ENCODE assay signal across 8 cellular contexts in the genomic region with DNA sequence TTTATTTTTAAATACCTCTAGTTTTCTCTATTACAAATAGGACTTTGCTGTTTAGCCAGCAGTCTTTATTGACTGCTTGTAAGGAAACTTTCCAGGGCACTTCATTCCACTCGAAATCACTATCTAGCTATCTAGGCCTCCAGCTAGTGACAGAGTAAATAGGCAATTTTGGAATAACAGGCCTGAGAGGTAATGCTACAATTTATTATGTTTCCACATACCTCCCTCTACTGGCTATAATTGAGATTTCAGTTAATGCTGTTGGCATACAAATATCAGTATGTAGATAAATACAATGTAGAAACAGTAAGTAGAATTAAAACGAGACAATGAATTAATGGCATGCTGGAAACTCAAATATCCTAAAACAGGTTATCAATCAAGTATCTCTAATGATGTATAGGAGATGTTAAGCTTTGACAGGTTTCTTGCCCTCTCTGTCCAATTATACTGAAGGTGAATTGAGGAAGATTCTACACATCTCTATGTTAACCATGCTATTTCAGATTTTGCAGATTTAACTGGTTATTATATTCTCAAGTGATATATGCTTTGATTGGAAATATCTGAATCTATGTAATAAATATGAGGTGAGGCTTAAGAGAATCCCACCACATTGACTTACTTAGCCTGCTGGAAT. TPM values are rescaled to one million over a fixed set of nuclear protein-coding genes. Genes with fewer than 3 reads are reported as not detected.
DNase-seq lines count a peak whose midpoint lies in the region; ATAC-seq and TF ChIP-seq lines count a peak whose summit lies in the region.

No MANE protein-coding gene starts in this region.

- intact Hi-C loops in PC-3 (cut with micrococcal nuclease): loop anchor here (1.0 to 10.0 kb wide), 5 partner anchors 31 to 245 kb away; a partner anchor contains a TSS

- H3F3A ChIP-seq in PC-3 (ENCODE audit: low read length, unreplicated experiment): peaks cover 5% of the 10 kb centered on the region

- TF ChIP-seq POLR2A in erythroblast (IDR thresholded peaks at IDR 0.05; ENCODE audit: low read length): no peak

- no peaks in the 10 kb centered on the region for H3K9me2 ChIP-seq in PC-3 (replicated peaks; ENCODE audit: low read length)

- peak overlapping the region; percentile 18; the same call in 1 of the 2 replicates for H3K9ac ChIP-seq in PC-3 (ENCODE audit: low read length)

- DNase-seq in NCI-H1436 (lab: John Stamatoyannopoulos, UW) (peak; percentile 43), NCI-H1436 treated with DMSO at 0.1 percent for 48 hours (lab: John Stamatoyannopoulos, UW) (no peak), PC-3 (peak; percentile 83), erythroblast (lab: John Stamatoyannopoulos, UW) (peak; percentile 47 to 63), omental fat pad (ENCODE audit: low spot score) (no peak)
- DNase-seq in stimulated activated CD4-positive, alpha-beta T cell treated with anti-CD3 and anti-CD28 coated beads, Interleukin-15, amount 100 ng/mL, for 24 hours: no peak

- TF ChIP-seq CTCF in PC-3 (conservative IDR thresholded peaks at IDR 0.05; ENCODE audit: low read depth, low read length): peak; percentile 85
- peak in 1 of 3 donors; percentile 6 for TF ChIP-seq CTCF in omental fat pad (IDR thresholded peaks at IDR 0.05)

- POLR2A ChIA-PET in PC-3 (lab: Charles Lee; ENCODE audit: unreplicated experiment): interaction anchor here (0.6 to 1.8 kb wide), 3 partner anchors 30 to 465 kb away, joined by 4 to 29 read pairs (median 11); a partner anchor contains a TSS

- peaks cover 8% of the 10 kb centered on the region; the same call in 1 of the 2 replicates for H3K36me3 ChIP-seq in PC-3 (ENCODE audit: low read depth, low read length)

- CTCF ChIA-PET in PC-3 (lab: Charles Lee): interaction anchor here (0.5 to 2.3 kb wide), 10 partner anchors 30 to 503 kb away, joined by 3 to 29 read pairs (median 6); a partner anchor contains a TSS

- no peak overlapping the region for H3K4me3 ChIP-seq in PC-3 (ENCODE audit: low read length)

- no peak overlapping the region for H2AFZ ChIP-seq in PC-3 (ENCODE audit: low read length)

- no peaks in the 10 kb centered on the region for H3K9me3 ChIP-seq in PC-3 (ENCODE audit: low read length)

- no TSS peak for BruUV-seq in PC-3 (replicated peaks; lab: Mats Ljungman, UMichigan)

- 0 out of 2 replicates have a peak, but pooled peaks cover 3% of the 10 kb centered on the region for H4K20me1 ChIP-seq in PC-3 (ENCODE audit: low read length)

- H3K79me2 ChIP-seq in PC-3 (ENCODE audit: low read length): peaks cover 13% of the 10 kb centered on the region

- peak; percentile 68 for ATAC-seq in HG03378 (IDR thresholded peaks at IDR 0.05; ENCODE audit: unreplicated experiment)
- peak; percentile 79 for ATAC-seq in PC-3
- peak; percentile 77 for ATAC-seq in omental fat pad (ENCODE audit: low FRiP score)
- ATAC-seq in HG03139 (IDR thresholded peaks at IDR 0.05; ENCODE audit: unreplicated experiment): no peak

- no peaks in the 10 kb centered on the region for H3K27me3 ChIP-seq in PC-3 (ENCODE audit: low read length)

- peak overlapping the region; percentile 61 for H3K4me2 ChIP-seq in PC-3 (ENCODE audit: low read length)

- peak overlapping the region; percentile 67 for H3K27ac ChIP-seq in PC-3 (ENCODE audit: low read length)

- H3K4me1 ChIP-seq in PC-3 (ENCODE audit: insufficient read depth, low read length): peaks cover 31% of the 10 kb centered on the region

RNA-seq across cellular contexts. Expression of a gene that starts 7.2 kb away (rescaled TPM):
- total RNA-seq in PC-3 (2014; rRNA removed) (35.9 and 36.8 TPM in 2 replicates), omental fat pad (10 to 100 TPM; 25.1 to 54.4 (median 35.9) TPM)

RNA-seq across cellular contexts. Expression of a gene that starts 29.7 kb away (rescaled TPM):
- total RNA-seq in PC-3 (2014; rRNA removed): 11.5 and 12.7 TPM in 2 replicates
- total RNA-seq in omental fat pad: 10 to 100 TPM; 29.4 to 41.8 (median 31.9) TPM

RNA-seq across cellular contexts. Expression of a gene that starts 37.7 kb away (rescaled TPM):
- not detected in 2 replicates for total RNA-seq in PC-3 (2014; rRNA removed)
- total RNA-seq in omental fat pad: not detected

Comparison
In these comparisons a context has a peak if more than half of its experiments do, and no peak if none do; other contexts are left out.
1. DNase-seq: peak in NCI-H1436 (single experiment), PC-3 (single experiment) and erythroblast (2 of 2); none in NCI-H1436 treated with DMSO at 0.1 percent for 48 hours (single experiment), omental fat pad (single experiment) and stimulated activated CD4-positive, alpha-beta T cell treated with anti-CD3 and anti-CD28 coated beads, Interleukin-15, amount 100 ng/mL, for 24 hours (single experiment).